Comparison of ENCODE assay signal across 22 cellular contexts in the genomic region with DNA sequence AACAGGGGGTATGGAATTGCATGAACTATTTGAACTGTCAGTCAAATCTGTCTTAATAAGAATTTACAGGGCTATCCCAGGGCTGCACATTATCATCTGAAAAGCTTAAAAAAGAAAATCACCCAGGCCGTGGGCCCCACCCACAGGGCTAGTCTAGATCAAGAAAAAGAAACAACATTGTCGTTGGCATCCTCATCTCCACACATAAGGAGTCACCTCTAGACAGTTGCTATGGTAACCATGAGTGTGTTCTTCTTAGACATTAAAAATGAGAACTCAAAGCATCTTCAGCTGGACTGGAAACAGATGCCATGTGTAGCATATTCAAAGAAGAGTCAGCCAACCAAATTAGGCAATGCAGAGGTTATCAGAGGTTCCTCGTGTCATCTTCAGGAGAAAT.
"Had no signal": no experiment of that assay in that cellular context is flagged by ENCODE, and none has a peak within 500 bp of the region (broad histone marks: within the 10 kb centered on the region; RNA-seq: fewer than 3 reads in every experiment).

No MANE protein-coding gene starts in this region.

- H3K4me2 ChIP-seq: hepatocyte had no signal

- H3K4me3 ChIP-seq: breast epithelium, hepatocyte, spleen, thyroid gland, upper lobe of right lung had no signal

- H3K9me3 ChIP-seq: breast epithelium, spleen, thyroid gland, upper lobe of right lung had no signal

- FAIRE-seq: astrocyte, colon, frontal cortex had no signal

- H3K36me3 ChIP-seq: breast epithelium, spleen, thyroid gland, upper lobe of right lung had no signal

- H3K27me3 ChIP-seq: breast epithelium, hepatocyte, spleen, thyroid gland, upper lobe of right lung had no signal

- H3K4me1 ChIP-seq: breast epithelium, spleen, thyroid gland, upper lobe of right lung had no signal

- ATAC-seq: activated CD8-positive, alpha-beta T cell treated with anti-CD3 and anti-CD28 coated beads, Interleukin-2, amount 10 ng/mL, durations not matched to agents 7 days and 5 days; left ventricle myocardium superior; natural killer cell; stimulated activated naive CD8-positive, alpha-beta T cell treated with anti-CD3 and anti-CD28 coated beads, Interleukin-15, Interleukin-2, amounts not matched to agents 100 U/mL and 50 U/mL, for 24 hours; upper lobe of right lung had no signal

- H3K79me2 ChIP-seq: hepatocyte had no signal

- H3K27ac ChIP-seq: breast epithelium, hepatocyte, spleen, thyroid gland, upper lobe of right lung had no signal

- DNase-seq: activated CD4-positive, alpha-beta T cell treated with anti-CD3 and anti-CD28 coated beads for 1 hour; activated CD4-positive, alpha-beta T cell treated with anti-CD3 and anti-CD28 coated beads, Interleukin-2, amount 50 U/mL, for 1 hour; activated CD8-positive, alpha-beta T cell treated with anti-CD3 and anti-CD28 coated beads, Interleukin-2, amount 10 ng/mL, durations not matched to agents 7 days and 5 days; activated naive CD8-positive, alpha-beta T cell treated with anti-CD3 and anti-CD28 coated beads for 36 hours; effector memory CD4-positive, alpha-beta T cell; glutamatergic neuron; immature natural killer cell; left ventricle myocardium superior; mammary epithelial cell; natural killer cell; retina; spleen; stimulated activated CD4-positive, alpha-beta T cell treated with anti-CD3 and anti-CD28 coated beads, Interleukin-4, amount 100 ng/mL, for 24 hours; stimulated activated naive CD8-positive, alpha-beta T cell treated with anti-CD3 and anti-CD28 coated beads, Interleukin-15, Interleukin-2, amounts not matched to agents 100 U/mL and 50 U/mL, for 24 hours; T-helper 9 cell; thyroid gland; upper lobe of right lung had no signal

- H2AFZ ChIP-seq: hepatocyte had no signal
